Comparison of ENCODE assay signal across 37 cellular contexts in the genomic region with DNA sequence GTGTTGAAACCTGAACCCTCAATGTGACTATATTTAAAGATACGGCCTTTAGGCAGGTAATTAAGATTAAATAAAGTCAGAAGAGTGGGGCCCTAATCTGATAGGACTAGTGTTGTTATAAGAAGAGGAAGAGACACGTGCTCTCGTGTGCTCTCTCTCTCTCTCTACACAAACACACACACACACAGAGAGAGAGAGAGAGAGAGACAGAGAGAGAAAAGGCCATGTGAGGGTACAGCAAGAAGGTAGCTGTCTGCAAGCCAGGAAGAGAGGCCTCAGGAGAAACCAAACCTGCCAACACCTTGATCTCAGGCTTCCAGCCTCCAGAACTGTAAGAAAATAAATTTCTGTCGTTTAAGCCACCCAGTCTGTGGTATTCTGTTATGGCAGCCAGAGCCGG.
"Had no signal": no experiment of that assay in that cellular context is flagged by ENCODE, and none has a peak within 500 bp of the region (broad histone marks: within the 10 kb centered on the region; RNA-seq: fewer than 3 reads in every experiment).

No MANE protein-coding gene starts in this region.

- H3K9me3 Mint-ChIP-seq: activated CD4-positive, alpha-beta memory T cell treated with anti-CD3 and anti-CD28 coated beads, Interleukin-2, amount 10 ng/mL, durations not matched to agents 7 days and 5 days; activated CD4-positive, alpha-beta T cell treated with anti-CD3 and anti-CD28 coated beads, Interleukin-2, amount 10 ng/mL, durations not matched to agents 7 days and 5 days; activated naive CD4-positive, alpha-beta T cell treated with anti-CD3 and anti-CD28 coated beads, Interleukin-2, amount 10 ng/mL, durations not matched to agents 7 days and 5 days; activated naive CD4-positive, alpha-beta T cell treated with anti-CD3 and anti-CD28 coated beads, Interleukin-2, amount 50 U/mL, for 24 hours; activated naive CD8-positive, alpha-beta T cell treated with anti-CD3 and anti-CD28 coated beads, Interleukin-2, amount 10 ng/mL, durations not matched to agents 7 days and 5 days; activated naive CD8-positive, alpha-beta T cell treated with anti-CD3 and anti-CD28 coated beads, Interleukin-2, amount 50 U/mL, for 24 hours; activated T-cell treated with anti-CD3 and anti-CD28 coated beads, Interleukin-2, amount 50 U/mL, for 24 hours; activated T-helper 2 cell treated with anti-CD3 and anti-CD28 coated beads, Interferon-gamma antibody, Interleukin-2, Interleukin-4, amounts not matched to agents 10 μg/mL and 5 μg/mL and 100 μg/mL, durations not matched to agents 14 hours and 24 hours and 36 hours; central memory CD8-positive, alpha-beta T cell; T-helper 1 cell treated with Interleukin-12 subunit alpha and Interleukin-12 subunit beta and Interleukin-4 antibody, amounts not matched to agents 30 μg/mL and 1 μg/mL, for 36 hours; T-helper 2 cell treated with Interferon-gamma antibody and Interleukin-4, amounts not matched to agents 5 μg/mL and 100 μg/mL, for 36 hours; WTC11 had no signal

- ATAC-seq: activated CD4-positive, alpha-beta T cell treated with anti-CD3 and anti-CD28 coated beads for 36 hours; activated CD4-positive, CD25-positive, alpha-beta regulatory T cell treated with anti-CD3 and anti-CD28 coated beads, Interleukin-2, amount 50 U/mL, for 24 hours; activated CD8-positive, alpha-beta memory T cell treated with anti-CD3 and anti-CD28 coated beads, Interleukin-2, amount 10 ng/mL, durations not matched to agents 7 days and 5 days; activated CD8-positive, alpha-beta T cell treated with anti-CD3 and anti-CD28 coated beads, Interleukin-2, amount 10 ng/mL, durations not matched to agents 7 days and 5 days; activated naive CD8-positive, alpha-beta T cell treated with anti-CD3 and anti-CD28 coated beads, Interleukin-2, amount 50 U/mL, for 24 hours; WTC11 had no signal

- H3K4me1 Mint-ChIP-seq: activated CD4-positive, alpha-beta T cell treated with anti-CD3 and anti-CD28 coated beads, Interleukin-2, amount 10 ng/mL, durations not matched to agents 7 days and 5 days; activated naive CD8-positive, alpha-beta T cell treated with anti-CD3 and anti-CD28 coated beads, Interleukin-2, amount 50 U/mL, for 24 hours had no signal

- H3K36me3 ChIP-seq: ascending aorta, cardiac muscle cell had no signal

- H3K36me3 Mint-ChIP-seq: activated CD8-positive, alpha-beta memory T cell treated with anti-CD3 and anti-CD28 coated beads, Interleukin-2, amount 10 ng/mL, durations not matched to agents 7 days and 5 days; activated naive CD4-positive, alpha-beta T cell treated with anti-CD3 and anti-CD28 coated beads, Interleukin-2, amount 10 ng/mL, durations not matched to agents 7 days and 5 days; activated naive CD4-positive, alpha-beta T cell treated with anti-CD3 and anti-CD28 coated beads, Interleukin-2, amount 50 U/mL, for 24 hours; activated naive CD8-positive, alpha-beta T cell; activated naive CD8-positive, alpha-beta T cell treated with anti-CD3 and anti-CD28 coated beads, Interleukin-2, amount 10 ng/mL, durations not matched to agents 7 days and 5 days; brain; WTC11 had no signal

- H3K9me3 ChIP-seq: ascending aorta had no signal

- H3K4me3 ChIP-seq: ascending aorta, cardiac muscle cell had no signal

- DNase-seq: activated CD4-positive, alpha-beta memory T cell treated with anti-CD3 and anti-CD28 coated beads, Interleukin-2, amount 10 ng/mL, durations not matched to agents 7 days and 5 days; activated CD4-positive, alpha-beta T cell treated with anti-CD3 and anti-CD28 coated beads for 1 hour; activated CD4-positive, alpha-beta T cell treated with anti-CD3 and anti-CD28 coated beads for 36 hours; activated CD4-positive, alpha-beta T cell treated with anti-CD3 and anti-CD28 coated beads for 48 hours; activated CD4-positive, alpha-beta T cell treated with anti-CD3 and anti-CD28 coated beads, Interleukin-2, amount 10 ng/mL, durations not matched to agents 7 days and 5 days; activated CD4-positive, alpha-beta T cell treated with anti-CD3 and anti-CD28 coated beads, Interleukin-2, amount 50 U/mL, for 48 hours; activated CD4-positive, CD25-positive, alpha-beta regulatory T cell; activated CD8-positive, alpha-beta memory T cell treated with anti-CD3 and anti-CD28 coated beads for 24 hours; activated CD8-positive, alpha-beta memory T cell treated with anti-CD3 and anti-CD28 coated beads, Interleukin-2, amount 10 ng/mL, durations not matched to agents 7 days and 5 days; activated CD8-positive, alpha-beta memory T cell treated with anti-CD3 and anti-CD28 coated beads, Interleukin-2, amount 50 U/mL, for 48 hours; activated CD8-positive, alpha-beta T cell treated with anti-CD3 and anti-CD28 coated beads, Interleukin-2, amount 10 ng/mL, durations not matched to agents 7 days and 5 days; activated effector memory CD4-positive, alpha-beta T cell treated with Interleukin-2 at 50 U/mL for 16 hours; activated gamma-delta T cell; activated naive CD4-positive, alpha-beta T cell treated with anti-CD3 and anti-CD28 coated beads, Interleukin-2, amount 10 ng/mL, durations not matched to agents 7 days and 5 days; activated naive CD4-positive, alpha-beta T cell treated with Interleukin-2 at 50 U/mL for 16 hours; activated naive CD8-positive, alpha-beta T cell treated with anti-CD3 and anti-CD28 coated beads, Interleukin-2, amount 10 ng/mL, durations not matched to agents 7 days and 5 days; activated naive CD8-positive, alpha-beta T cell treated with anti-CD3 and anti-CD28 coated beads, Interleukin-2, amount 50 U/mL, for 24 hours; activated T-cell treated with anti-CD3 and anti-CD28 coated beads, Interleukin-2, amount 50 U/mL, for 24 hours; activated T-cell treated with anti-CD3 and anti-CD28 coated beads, Interleukin-2, amount 50 U/mL, for 48 hours; amygdala; anterior cingulate cortex; caudate nucleus; cerebellar nuclear complex; T-helper 2 cell; T-helper 9 cell had no signal

- H3K27me3 ChIP-seq: ascending aorta had no signal

- H3K4me3 Mint-ChIP-seq: activated CD4-positive, alpha-beta memory T cell treated with anti-CD3 and anti-CD28 coated beads, Interleukin-2, amount 10 ng/mL, durations not matched to agents 7 days and 5 days; activated CD4-positive, alpha-beta T cell treated with anti-CD3 and anti-CD28 coated beads for 36 hours; activated CD4-positive, alpha-beta T cell treated with anti-CD3 and anti-CD28 coated beads, Interleukin-2, amount 10 ng/mL, durations not matched to agents 7 days and 5 days; activated CD8-positive, alpha-beta memory T cell treated with anti-CD3 and anti-CD28 coated beads, Interleukin-2, amount 10 ng/mL, durations not matched to agents 7 days and 5 days; activated CD8-positive, alpha-beta T cell treated with anti-CD3 and anti-CD28 coated beads, Interleukin-2, amount 10 ng/mL, durations not matched to agents 7 days and 5 days; activated naive CD4-positive, alpha-beta T cell treated with anti-CD3 and anti-CD28 coated beads, Interleukin-2, amount 10 ng/mL, durations not matched to agents 7 days and 5 days; activated naive CD4-positive, alpha-beta T cell treated with anti-CD3 and anti-CD28 coated beads, Interleukin-2, amount 50 U/mL, for 24 hours; activated naive CD8-positive, alpha-beta T cell; activated naive CD8-positive, alpha-beta T cell treated with anti-CD3 and anti-CD28 coated beads, Interleukin-2, amount 10 ng/mL, durations not matched to agents 7 days and 5 days; activated naive CD8-positive, alpha-beta T cell treated with anti-CD3 and anti-CD28 coated beads, Interleukin-2, amount 50 U/mL, for 24 hours; activated T-cell treated with anti-CD3 and anti-CD28 coated beads, Interleukin-2, amount 50 U/mL, for 24 hours; brain; central memory CD8-positive, alpha-beta T cell; T-helper 1 cell treated with Interleukin-12 subunit alpha and Interleukin-12 subunit beta and Interleukin-4 antibody, amounts not matched to agents 30 μg/mL and 1 μg/mL, for 36 hours; T-helper 2 cell treated with Interferon-gamma antibody and Interleukin-4, amounts not matched to agents 5 μg/mL and 100 μg/mL, for 36 hours; WTC11 had no signal

- H3K27me3 Mint-ChIP-seq: activated CD4-positive, alpha-beta T cell treated with anti-CD3 and anti-CD28 coated beads, Interleukin-2, amount 10 ng/mL, durations not matched to agents 7 days and 5 days had no signal

- H3K27ac Mint-ChIP-seq: activated CD4-positive, alpha-beta memory T cell treated with anti-CD3 and anti-CD28 coated beads, Interleukin-2, amount 10 ng/mL, durations not matched to agents 7 days and 5 days; activated CD4-positive, alpha-beta T cell treated with anti-CD3 and anti-CD28 coated beads for 36 hours; activated CD4-positive, alpha-beta T cell treated with anti-CD3 and anti-CD28 coated beads, Interleukin-2, amount 10 ng/mL, durations not matched to agents 7 days and 5 days; activated CD8-positive, alpha-beta memory T cell treated with anti-CD3 and anti-CD28 coated beads, Interleukin-2, amount 10 ng/mL, durations not matched to agents 7 days and 5 days; activated CD8-positive, alpha-beta T cell treated with anti-CD3 and anti-CD28 coated beads, Interleukin-2, amount 10 ng/mL, durations not matched to agents 7 days and 5 days; activated naive CD4-positive, alpha-beta T cell treated with anti-CD3 and anti-CD28 coated beads, Interleukin-2, amount 10 ng/mL, durations not matched to agents 7 days and 5 days; activated naive CD4-positive, alpha-beta T cell treated with anti-CD3 and anti-CD28 coated beads, Interleukin-2, amount 50 U/mL, for 24 hours; activated naive CD8-positive, alpha-beta T cell; activated naive CD8-positive, alpha-beta T cell treated with anti-CD3 and anti-CD28 coated beads, Interleukin-2, amount 10 ng/mL, durations not matched to agents 7 days and 5 days; activated naive CD8-positive, alpha-beta T cell treated with anti-CD3 and anti-CD28 coated beads, Interleukin-2, amount 50 U/mL, for 24 hours; activated T-cell treated with anti-CD3 and anti-CD28 coated beads, Interleukin-2, amount 50 U/mL, for 24 hours; activated T-helper 2 cell treated with anti-CD3 and anti-CD28 coated beads, Interferon-gamma antibody, Interleukin-2, Interleukin-4, amounts not matched to agents 10 μg/mL and 5 μg/mL and 100 μg/mL, durations not matched to agents 14 hours and 24 hours and 36 hours; brain; T-helper 1 cell treated with Interleukin-12 subunit alpha and Interleukin-12 subunit beta and Interleukin-4 antibody, amounts not matched to agents 30 μg/mL and 1 μg/mL, for 36 hours; T-helper 2 cell treated with Interferon-gamma antibody and Interleukin-4, amounts not matched to agents 5 μg/mL and 100 μg/mL, for 36 hours; WTC11 had no signal

- H3K27ac ChIP-seq: ascending aorta, cardiac muscle cell, VCaP had no signal
